Comparison of ENCODE assay signal across 8 cellular contexts in the genomic region with DNA sequence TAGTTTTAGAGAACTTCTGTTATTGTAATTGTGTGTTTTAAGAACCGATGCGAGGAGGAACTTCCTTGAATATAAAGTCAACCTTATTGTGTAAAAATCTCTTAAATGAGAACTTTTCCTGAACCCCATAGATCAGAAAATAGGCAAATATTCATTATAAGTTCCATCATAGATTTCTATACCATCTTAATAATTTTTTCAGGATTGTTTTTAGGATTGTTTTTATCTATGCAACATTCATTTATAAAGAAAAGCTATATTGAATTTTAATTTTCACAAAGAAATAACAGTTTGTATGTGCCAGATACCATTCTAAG. TPM values are rescaled to one million over a fixed set of nuclear protein-coding genes. Genes with fewer than 3 reads are reported as not detected.
DNase-seq lines count a peak whose midpoint lies in the region; ATAC-seq and TF ChIP-seq lines count a peak whose summit lies in the region.

No MANE protein-coding gene starts in this region.

- no peaks in the 10 kb centered on the region for H3K9me3 Mint-ChIP-seq in CD8-positive, alpha-beta memory T cell
- H3K9me3 Mint-ChIP-seq in T-cell (no peaks in the 10 kb centered on the region), glutamatergic neuron (ENCODE audit: unreplicated experiment) (no peaks in the 10 kb centered on the region)

- peaks cover 0 to 4% of the 10 kb centered on the region in 2 donors for H3K27me3 Mint-ChIP-seq in CD8-positive, alpha-beta memory T cell
- H3K27me3 Mint-ChIP-seq in T-cell (no peaks in the 10 kb centered on the region), glutamatergic neuron (ENCODE audit: unreplicated experiment) (peaks cover 1% of the 10 kb centered on the region)

- POLR2A ChIA-PET in CD8-positive, alpha-beta memory T cell (lab: Charles Lee) = interaction anchor here (2.6 kb wide), 1 partner anchor 192 kb away, joined by 10 read pairs; no protein-coding TSS in a partner anchor
- POLR2A ChIA-PET in T-cell (lab: Charles Lee) = interaction anchor here in 1 of 2 donors (0.7 kb wide), 1 partner anchor 97 kb away, joined by 7 read pairs; no protein-coding TSS in a partner anchor

- no peak for DNase-seq in CD8-positive, alpha-beta memory T cell
- DNase-seq in T-cell = no peak
- DNase-seq in glutamatergic neuron = no peak
- DNase-seq in A172 (ENCODE audit: low spot score) = no peak
- no peak for DNase-seq in mucosa of gallbladder (ENCODE audit: low spot score)

- peak overlapping the region in 5 of 7 donors; percentile 51 to 98 (median 67) for H3K4me3 Mint-ChIP-seq in CD8-positive, alpha-beta memory T cell
- H3K4me3 Mint-ChIP-seq in T-cell (peak overlapping the region; percentile 89 to 96 (median 94)), glutamatergic neuron (ENCODE audit: unreplicated experiment) (no peak overlapping the region)

- H3K36me3 ChIP-seq in CD8-positive, alpha-beta memory T cell (ENCODE audit: insufficient read depth, low read length) = peaks cover 19% of the 10 kb centered on the region

- H3K4me1 Mint-ChIP-seq in CD8-positive, alpha-beta memory T cell = peaks cover 37 to 47% (median 41%) of the 10 kb centered on the region in 3 donors
- H3K4me1 Mint-ChIP-seq in T-cell (peaks cover 35 to 44% (median 44%) of the 10 kb centered on the region in 3 donors), glutamatergic neuron (ENCODE audit: low read depth, unreplicated experiment) (peaks cover 6% of the 10 kb centered on the region)

- TF ChIP-seq CTCF in 22Rv1 (IDR thresholded peaks at IDR 0.05) (peak; percentile 53), glutamatergic neuron (IDR thresholded peaks at IDR 0.05; ENCODE audit: partially characterized antibody, unreplicated experiment) (peak; percentile 13)

- H3K27ac Mint-ChIP-seq in CD8-positive, alpha-beta memory T cell = peak overlapping the region in 5 of 8 donors; percentile 56 to 99 (median 92)
- H3K27ac Mint-ChIP-seq in T-cell (peak overlapping the region; percentile 29 to 98), glutamatergic neuron (ENCODE audit: unreplicated experiment) (no peak overlapping the region)

- no peak overlapping the region for H3K4me3 ChIP-seq in CD8-positive, alpha-beta memory T cell (ENCODE audit: low read length)

- no peaks in the 10 kb centered on the region for H3K9me3 ChIP-seq in CD8-positive, alpha-beta memory T cell (ENCODE audit: low read length)

- CTCF ChIA-PET in CD8-positive, alpha-beta memory T cell (lab: Charles Lee) = interaction anchor here (0.6 to 3.2 kb wide), 20 partner anchors 17 to 365 kb away, joined by 3 to 28 read pairs (median 4); partner anchors contain the start of genes MXI1 and SMC3
- CTCF ChIA-PET in T-cell (lab: Charles Lee) = interaction anchor here (0.6 to 4.1 kb wide), 25 partner anchors 10 to 334 kb away, joined by 3 to 56 read pairs (median 4); no protein-coding TSS in a partner anchor

- H3K27ac ChIP-seq in 22Rv1 = peak overlapping the region; percentile 94
- H3K27ac ChIP-seq in CD8-positive, alpha-beta memory T cell (ENCODE audit: low read depth, low read length) = no peak overlapping the region

- no peaks in the 10 kb centered on the region for H3K27me3 ChIP-seq in CD8-positive, alpha-beta memory T cell (ENCODE audit: insufficient read depth, low read length, poor library complexity, severe bottlenecking)

- H3K4me1 ChIP-seq in CD8-positive, alpha-beta memory T cell (ENCODE audit: insufficient read depth, low read length) = peaks cover 36% of the 10 kb centered on the region

- H3K36me3 Mint-ChIP-seq in CD8-positive, alpha-beta memory T cell = peaks cover 0 to 30% (median 5%) of the 10 kb centered on the region in 3 donors
- peaks cover 12% of the 10 kb centered on the region for H3K36me3 Mint-ChIP-seq in T-cell
- no peaks in the 10 kb centered on the region for H3K36me3 Mint-ChIP-seq in glutamatergic neuron (ENCODE audit: unreplicated experiment)

- ATAC-seq in T-cell (replicated peaks in 1 of 4) = no peak
- ATAC-seq in GM21528 (IDR thresholded peaks at IDR 0.05; ENCODE audit: low FRiP score, unreplicated experiment) = no peak
- ATAC-seq in GM19328 (IDR thresholded peaks at IDR 0.05; ENCODE audit: unreplicated experiment) = no peak

RNA-seq across cellular contexts. Expression of gene SMNDC1, which starts 1.7 kb away (rescaled TPM):
- total RNA-seq in CD8-positive, alpha-beta memory T cell = 10 to 100 TPM; 54.9 to 60.1 TPM
- 17.7 TPM for polyA plus RNA-seq in CD8-positive, alpha-beta memory T cell
- total RNA-seq in T-cell (10 to 100 TPM; 33.5 to 42.2 (median 34.1) TPM), glutamatergic neuron (ENCODE audit: unreplicated experiment) (37.1 TPM), mucosa of gallbladder (26.6 TPM)
- 10.4 and 14.3 TPM in 2 replicates for total RNA-seq in A172 (2014; rRNA removed; shearing (Covaris generic))
